7 cellular contexts compared by ENCODE assay signal in the genomic region with DNA sequence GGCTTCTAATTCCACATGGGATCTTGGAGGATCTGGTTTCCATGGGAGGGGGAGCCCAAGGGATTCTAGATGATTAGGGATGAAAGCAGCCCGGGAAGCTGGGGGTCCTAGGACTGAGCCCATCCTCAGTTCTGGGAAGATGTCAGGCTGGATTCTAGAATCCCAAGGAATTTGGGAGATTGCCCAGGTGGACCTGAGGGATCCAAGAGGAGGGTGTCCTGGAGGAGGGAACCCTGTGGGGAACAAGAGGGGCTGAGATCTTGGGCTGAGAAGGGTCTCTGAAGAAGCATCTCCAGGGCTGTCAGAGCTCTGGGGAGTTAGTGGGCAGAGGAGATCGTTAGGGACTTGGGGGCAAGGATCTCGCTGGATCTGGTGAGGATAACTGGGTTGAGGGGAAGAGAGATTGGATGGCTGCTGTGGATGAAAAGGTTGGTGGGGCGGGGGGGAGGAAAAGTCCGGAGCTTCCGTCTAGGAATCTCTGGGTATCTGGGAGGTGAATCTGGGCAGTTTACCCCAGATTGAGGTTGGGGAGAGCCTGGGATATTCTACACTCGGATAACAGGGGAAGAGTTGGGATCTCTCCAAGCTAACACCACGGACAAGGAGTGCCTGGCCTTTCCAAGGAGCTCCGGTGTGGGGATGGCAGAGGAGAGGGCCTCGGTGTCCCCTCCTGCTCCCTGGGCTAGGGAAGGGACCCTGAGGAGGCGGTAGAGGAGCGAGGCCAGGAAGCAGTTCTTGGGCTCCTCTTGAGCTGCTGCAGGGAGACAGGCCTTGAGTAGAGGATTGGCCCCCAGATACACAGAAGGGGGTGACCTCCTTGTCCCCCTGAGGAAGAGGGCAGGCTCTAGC. TPM values are rescaled to one million over a fixed set of nuclear protein-coding genes. Genes with fewer than 3 reads are reported as not detected.
A peak's percentile ranks its signal among the peaks of the same experiment; 100 is the strongest.
DNase-seq lines count a peak whose midpoint lies in the region; ATAC-seq and TF ChIP-seq lines count a peak whose summit lies in the region.
"Had no signal": no experiment of that assay in that cellular context is flagged by ENCODE, and none has a peak within 500 bp of the region (broad histone marks: within the 10 kb centered on the region; RNA-seq: fewer than 3 reads in every experiment).

No MANE protein-coding gene starts in this region.

- H3K9ac ChIP-seq in BLaER1, result peak overlapping the region; percentile 95
- H3K9ac ChIP-seq in SK-N-MC (ENCODE audit: insufficient read length), result peak overlapping the region; percentile 80

- peak overlapping the region; percentile 95 for H3K4me3 ChIP-seq in BLaER1
- H3K4me3 ChIP-seq in SK-N-MC, result peak overlapping the region; percentile 100
- peak overlapping the region; percentile 58 for H3K4me3 ChIP-seq in kidney epithelial cell (ENCODE audit: low read depth, low read length)

- no peak for ATAC-seq in GM21786 (IDR thresholded peaks at IDR 0.05; ENCODE audit: unreplicated experiment)

- H3K27ac ChIP-seq in BLaER1, result peak overlapping the region; percentile 97
- H3K27ac ChIP-seq in SK-N-MC, result peak overlapping the region; percentile 22; the same call in 1 of the 2 replicates

- H3K27me3 ChIP-seq in BLaER1 (no peaks in the 10 kb centered on the region), kidney epithelial cell (ENCODE audit: control insufficient read depth, insufficient read depth, low read length) (no peaks in the 10 kb centered on the region)

- H3K9me3 ChIP-seq in BLaER1 (no peaks in the 10 kb centered on the region), SK-N-MC (ENCODE audit: low read depth, low read length) (no peaks in the 10 kb centered on the region)

- POLR2A ChIA-PET in GM10248 (lab: Yijun Ruan, JAX), result no interaction called here

- H3K36me3 ChIP-seq in BLaER1 (peaks cover 35% of the 10 kb centered on the region), SK-N-MC (ENCODE audit: insufficient read depth, low read length) (peaks cover 5% of the 10 kb centered on the region; the same call in 1 of the 2 replicates), kidney epithelial cell (ENCODE audit: control insufficient read depth, insufficient read depth, low read length) (no peaks in the 10 kb centered on the region)

- TF ChIP-seq CTCF in kidney epithelial cell (IDR thresholded peaks at IDR 0.05; ENCODE audit: insufficient read depth, low read length, poor library complexity, severe bottlenecking), result no peak
- TF ChIP-seq CTCF in GM10248 (IDR thresholded peaks at IDR 0.05; ENCODE audit: control extremely low read depth, extremely low read depth, low read depth, missing control alignments), result no peak

- DNase-seq in SK-N-MC (ENCODE audit: low read depth, low spot score), result no peak
- DNase-seq in kidney epithelial cell (ENCODE audit: low read depth), result no peak
- no peak for DNase-seq in GM10248 (ENCODE audit: extremely low spot score)
- DNase-seq in putamen (ENCODE audit: low spot score), result no peak
- DNase-seq: NCI-H774 had no signal

- H3K4me1 ChIP-seq in BLaER1, result peaks cover 58% of the 10 kb centered on the region

- peaks cover 30% of the 10 kb centered on the region for H4K20me1 ChIP-seq in BLaER1

- H3K4me2 ChIP-seq in BLaER1, result peak overlapping the region; percentile 99

- CTCF ChIA-PET in GM10248 (lab: Yijun Ruan, JAX), result interaction anchor here (1.8 to 4.2 kb wide), 3 partner anchors 11 to 80 kb away, joined by 10 to 20 read pairs (median 12); no protein-coding TSS in a partner anchor

RNA-seq across cellular contexts. Expression of gene FBXL19, which starts 1.6 kb away (rescaled TPM):
- total RNA-seq in kidney epithelial cell, result 36.4 and 37.9 TPM in 2 replicates

RNA-seq across cellular contexts. Expression of gene ORAI3, which starts 23.8 kb away (rescaled TPM):
- total RNA-seq in kidney epithelial cell, result 35.3 and 37.9 TPM in 2 replicates

RNA-seq across cellular contexts. Expression of gene CTF1, which starts 28.6 kb away (rescaled TPM):
- 1.4 and 2.1 TPM in 2 replicates for total RNA-seq in kidney epithelial cell

RNA-seq across cellular contexts. Expression of gene BCL7C, which starts 31.1 kb away (rescaled TPM):
- 43.1 and 46.3 TPM in 2 replicates for total RNA-seq in kidney epithelial cell

RNA-seq across cellular contexts. Expression of gene SETD1A, which starts 32.5 kb away (rescaled TPM):
- 7.2 TPM in 2 replicates for total RNA-seq in kidney epithelial cell
